19 cellular contexts compared by ENCODE assay signal in genomic region chr22:47623056-47623739, GRCh38.
A peak's percentile ranks its signal among the peaks of the same experiment; 100 is the strongest.
DNase-seq lines count a peak whose midpoint lies in the region; ATAC-seq and TF ChIP-seq lines count a peak whose summit lies in the region.
"Had no signal": no experiment of that assay in that cellular context is flagged by ENCODE, and none has a peak within 500 bp of the region (broad histone marks: within the 10 kb centered on the region; RNA-seq: fewer than 3 reads in every experiment).

No MANE protein-coding gene starts in this region.

- DNase-seq in activated CD8-positive, alpha-beta memory T cell treated with anti-CD3 and anti-CD28 coated beads, Interleukin-2, amount 10 ng/mL, durations not matched to agents 7 days and 5 days, result peak; percentile 23
- DNase-seq in activated CD8-positive, alpha-beta memory T cell treated with anti-CD3 and anti-CD28 coated beads for 24 hours, result no peak
- DNase-seq in Peyer's patch, result peak in 2 of 3 donors; percentile 19 to 27
- DNase-seq in lung (ENCODE audit: low spot score), result peak; percentile 14
- peak; percentile 63 for DNase-seq in spleen
- DNase-seq in activated T-helper 2 cell treated with anti-CD3 and anti-CD28 coated beads, Interferon-gamma antibody, Interleukin-2, Interleukin-4, amounts not matched to agents 10 μg/mL and 5 μg/mL and 100 μg/mL, durations not matched to agents 14 hours and 24 hours and 36 hours (ENCODE audit: low spot score), result no peak
- DNase-seq in DMS53 treated with DMSO at 0.1 percent for 48 hours (lab: John Stamatoyannopoulos, UW; ENCODE audit: unreplicated experiment), result no peak
- DNase-seq in mammary epithelial cell, result no peak
- DNase-seq: BE2C; CD4-positive, CD25-positive, alpha-beta regulatory T cell; COR-L47; DMS 273 treated with DMSO at 0.1 percent for 48 hours; GDM1; GM23248; HCEC 1CT; Karpas-422; NCI-H2029 treated with DMSO at 0.1 percent for 48 hours had no signal

- no peaks in the 10 kb centered on the region for H3K36me3 ChIP-seq in Peyer's patch
- H3K36me3 ChIP-seq in lung (ENCODE audit: control insufficient read depth in 2 of 2, insufficient read depth in 2 of 2, low read length in 2 of 2), result no peaks in the 10 kb centered on the region
- H3K36me3 ChIP-seq in spleen, result no peaks in the 10 kb centered on the region
- H3K36me3 ChIP-seq in mammary epithelial cell (ENCODE audit: insufficient read depth, low read length), result no peaks in the 10 kb centered on the region
- H3K36me3 ChIP-seq: BE2C had no signal

- in situ Hi-C loops in mammary epithelial cell (cut with MboI; ENCODE audit: low sequenced_read_pairs in 2 of 2), result no loop called here

- H3K27ac Mint-ChIP-seq in activated CD8-positive, alpha-beta memory T cell treated with anti-CD3 and anti-CD28 coated beads, Interleukin-2, amount 10 ng/mL, durations not matched to agents 7 days and 5 days, result no peak overlapping the region
- no peak overlapping the region for H3K27ac Mint-ChIP-seq in activated T-helper 2 cell treated with anti-CD3 and anti-CD28 coated beads, Interferon-gamma antibody, Interleukin-2, Interleukin-4, amounts not matched to agents 10 μg/mL and 5 μg/mL and 100 μg/mL, durations not matched to agents 14 hours and 24 hours and 36 hours
- H3K27ac Mint-ChIP-seq: IgD-negative memory B cell had no signal

- intact Hi-C loops in spleen (cut with DNase I; ENCODE audit: low total_unique reads), result no loop called here
- intact Hi-C loops in activated T-helper 2 cell treated with anti-CD3 and anti-CD28 coated beads, Interferon-gamma antibody, Interleukin-2, Interleukin-4, amounts not matched to agents 10 μg/mL and 5 μg/mL and 100 μg/mL, durations not matched to agents 14 hours and 24 hours and 36 hours (cut with micrococcal nuclease), result no loop called here
- intact Hi-C loops in mammary epithelial cell (cut with micrococcal nuclease), result no loop called here

- no peak overlapping the region for H2AFZ ChIP-seq in mammary epithelial cell (ENCODE audit: low read depth, low read length)
- H2AFZ ChIP-seq: GM23248 had no signal

- CTCF ChIA-PET in activated CD8-positive, alpha-beta memory T cell treated with anti-CD3 and anti-CD28 coated beads, Interleukin-2, amount 10 ng/mL, durations not matched to agents 7 days and 5 days (lab: Charles Lee), result no interaction called here
- CTCF ChIA-PET in mammary epithelial cell (lab: Charles Lee; ENCODE audit: low non-redundant PET), result no interaction called here

- H3K4me3 ChIP-seq in Peyer's patch (no peak overlapping the region), lung (no peak overlapping the region), spleen (no peak overlapping the region), mammary epithelial cell (replicated peaks in 1 of 3; ENCODE audit: insufficient read depth in 1 of 3, low read depth in 2 of 3, low read length in 3 of 3) (no peak overlapping the region)
- H3K4me3 ChIP-seq: GM23248 had no signal

- no peaks in the 10 kb centered on the region for H3K9me3 Mint-ChIP-seq in activated CD8-positive, alpha-beta memory T cell treated with anti-CD3 and anti-CD28 coated beads, Interleukin-2, amount 10 ng/mL, durations not matched to agents 7 days and 5 days (ENCODE audit: low read depth)
- H3K9me3 Mint-ChIP-seq in activated T-helper 2 cell treated with anti-CD3 and anti-CD28 coated beads, Interferon-gamma antibody, Interleukin-2, Interleukin-4, amounts not matched to agents 10 μg/mL and 5 μg/mL and 100 μg/mL, durations not matched to agents 14 hours and 24 hours and 36 hours, result no peaks in the 10 kb centered on the region
- H3K9me3 Mint-ChIP-seq: IgD-negative memory B cell had no signal

- H3K4me1 Mint-ChIP-seq in activated CD8-positive, alpha-beta memory T cell treated with anti-CD3 and anti-CD28 coated beads, Interleukin-2, amount 10 ng/mL, durations not matched to agents 7 days and 5 days, result no peaks in the 10 kb centered on the region
- H3K4me1 Mint-ChIP-seq in activated T-helper 2 cell treated with anti-CD3 and anti-CD28 coated beads, Interferon-gamma antibody, Interleukin-2, Interleukin-4, amounts not matched to agents 10 μg/mL and 5 μg/mL and 100 μg/mL, durations not matched to agents 14 hours and 24 hours and 36 hours (ENCODE audit: low read depth), result no peaks in the 10 kb centered on the region
- H3K4me1 Mint-ChIP-seq: CD4-positive, CD25-positive, alpha-beta regulatory T cell; IgD-negative memory B cell had no signal

- dilution Hi-C loops in mammary epithelial cell (cut with HindIII; ENCODE audit: low sequenced_read_pairs), result no loop called here

- no peak for ATAC-seq in activated CD8-positive, alpha-beta memory T cell treated with anti-CD3 and anti-CD28 coated beads, Interleukin-2, amount 10 ng/mL, durations not matched to agents 7 days and 5 days
- ATAC-seq in lung (ENCODE audit: insufficient read depth, low FRiP score), result no peak
- ATAC-seq: Panc1 had no signal

- no peaks in the 10 kb centered on the region for H4K20me1 ChIP-seq in mammary epithelial cell (ENCODE audit: insufficient read depth, low read length)

- H3K27me3 ChIP-seq in Peyer's patch (no peaks in the 10 kb centered on the region), lung (ENCODE audit: control insufficient read depth, insufficient read depth) (no peaks in the 10 kb centered on the region), spleen (replicated peaks in 1 of 7) (peaks cover 0 to 71% (median 0%) of the 10 kb centered on the region in 7 donors), mammary epithelial cell (ENCODE audit: insufficient read depth, low read length) (no peaks in the 10 kb centered on the region)
- H3K27me3 ChIP-seq: BE2C had no signal

- no TSS peak for BruUV-seq in mammary epithelial cell (replicated peaks; lab: Mats Ljungman, UMichigan)

- no peaks in the 10 kb centered on the region for H3K27me3 Mint-ChIP-seq in activated CD8-positive, alpha-beta memory T cell treated with anti-CD3 and anti-CD28 coated beads, Interleukin-2, amount 10 ng/mL, durations not matched to agents 7 days and 5 days
- no peaks in the 10 kb centered on the region for H3K27me3 Mint-ChIP-seq in activated T-helper 2 cell treated with anti-CD3 and anti-CD28 coated beads, Interferon-gamma antibody, Interleukin-2, Interleukin-4, amounts not matched to agents 10 μg/mL and 5 μg/mL and 100 μg/mL, durations not matched to agents 14 hours and 24 hours and 36 hours (ENCODE audit: low read depth)

- H3K4me1 ChIP-seq in Peyer's patch, result no peaks in the 10 kb centered on the region
- no peaks in the 10 kb centered on the region for H3K4me1 ChIP-seq in lung (ENCODE audit: control insufficient read depth in 2 of 2, insufficient read depth in 2 of 2, low read length in 2 of 2)
- H3K4me1 ChIP-seq in spleen, result no peaks in the 10 kb centered on the region
- no peaks in the 10 kb centered on the region for H3K4me1 ChIP-seq in mammary epithelial cell (ENCODE audit: insufficient read depth, low read length)
- H3K4me1 ChIP-seq: BE2C had no signal

- H3K4me2 ChIP-seq in mammary epithelial cell (ENCODE audit: insufficient read depth, low read depth, low read length), result no peak overlapping the region

- no peak for TF ChIP-seq CTCF in Peyer's patch (IDR thresholded peaks at IDR 0.05)
- TF ChIP-seq CTCF in lung (IDR thresholded peaks at IDR 0.05; ENCODE audit: control extremely low read depth, extremely low read depth), result no peak
- no peak for TF ChIP-seq CTCF in spleen (IDR thresholded peaks at IDR 0.05 in 8 of 11, conservative IDR thresholded peaks at IDR 0.05 in 3 of 11)
- TF ChIP-seq CTCF in mammary epithelial cell (conservative IDR thresholded peaks at IDR 0.05 in 1 of 2, IDR thresholded peaks at IDR 0.05 in 1 of 2; ENCODE audit: extremely low read depth in 1 of 2, insufficient read depth in 1 of 2, low read depth in 1 of 2, low read length in 2 of 2), result no peak

- H3K27ac ChIP-seq in Peyer's patch, result no peak overlapping the region
- no peak overlapping the region for H3K27ac ChIP-seq in lung (ENCODE audit: low read depth in 1 of 2, low read length in 1 of 2)
- H3K27ac ChIP-seq in spleen, result no peak overlapping the region
- no peak overlapping the region for H3K27ac ChIP-seq in mammary epithelial cell (ENCODE audit: insufficient read depth, low read depth, low read length)
- H3K27ac ChIP-seq: GM23248 had no signal

- H3K4me3 Mint-ChIP-seq in activated CD8-positive, alpha-beta memory T cell treated with anti-CD3 and anti-CD28 coated beads, Interleukin-2, amount 10 ng/mL, durations not matched to agents 7 days and 5 days, result no peak overlapping the region
- no peak overlapping the region for H3K4me3 Mint-ChIP-seq in activated T-helper 2 cell treated with anti-CD3 and anti-CD28 coated beads, Interferon-gamma antibody, Interleukin-2, Interleukin-4, amounts not matched to agents 10 μg/mL and 5 μg/mL and 100 μg/mL, durations not matched to agents 14 hours and 24 hours and 36 hours (ENCODE audit: low read depth)
- H3K4me3 Mint-ChIP-seq: CD4-positive, CD25-positive, alpha-beta regulatory T cell had no signal

- H3K36me3 Mint-ChIP-seq in activated CD8-positive, alpha-beta memory T cell treated with anti-CD3 and anti-CD28 coated beads, Interleukin-2, amount 10 ng/mL, durations not matched to agents 7 days and 5 days, result no peaks in the 10 kb centered on the region
- H3K36me3 Mint-ChIP-seq in activated T-helper 2 cell treated with anti-CD3 and anti-CD28 coated beads, Interferon-gamma antibody, Interleukin-2, Interleukin-4, amounts not matched to agents 10 μg/mL and 5 μg/mL and 100 μg/mL, durations not matched to agents 14 hours and 24 hours and 36 hours (ENCODE audit: low read depth), result no peaks in the 10 kb centered on the region
- H3K36me3 Mint-ChIP-seq: CD4-positive, CD25-positive, alpha-beta regulatory T cell; IgD-negative memory B cell had no signal

- H3K9ac ChIP-seq in mammary epithelial cell (ENCODE audit: insufficient read depth, low read length), result no peak overlapping the region
- H3K9ac ChIP-seq: GM23248 had no signal

- H3K79me2 ChIP-seq in mammary epithelial cell (ENCODE audit: insufficient read depth, low read length), result no peaks in the 10 kb centered on the region

- 81 to 87% methylated on average over 18 of the region's 18 CpGs for WGBS in lung, 2 donors
- WGBS in spleen, 5 donors, result 80 to 88% (median 84%) methylated on average over 9 to 18 of the region's 18 CpGs
- 55% methylated on average over 11 of the region's 18 CpGs for WGBS in mammary epithelial cell (ENCODE audit: low coverage, missing lambda C conversion rate)

- no peaks in the 10 kb centered on the region for H3K9me3 ChIP-seq in Peyer's patch
- peaks cover 0 to 3% of the 10 kb centered on the region in 2 donors for H3K9me3 ChIP-seq in lung (ENCODE audit: control insufficient read depth in 2 of 2, insufficient read depth in 1 of 2, low read length in 1 of 2)
- H3K9me3 ChIP-seq in spleen, result no peaks in the 10 kb centered on the region
- peaks cover 79% of the 10 kb centered on the region for H3K9me3 ChIP-seq in mammary epithelial cell (replicated peaks; ENCODE audit: insufficient read depth, low read length)

- TF ChIP-seq POLR2A in Peyer's patch (IDR thresholded peaks at IDR 0.05), result no peak
- no peak for TF ChIP-seq POLR2A in spleen (IDR thresholded peaks at IDR 0.05)

Comparison
In these comparisons a context has a peak if more than half of its experiments do, and no peak if none do; other contexts are left out.
1. DNase-seq: peak in activated CD8-positive, alpha-beta memory T cell treated with anti-CD3 and anti-CD28 coated beads, Interleukin-2, amount 10 ng/mL, durations not matched to agents 7 days and 5 days (single experiment), Peyer's patch (2 of 3), lung (single experiment) and spleen (single experiment); none in activated CD8-positive, alpha-beta memory T cell treated with anti-CD3 and anti-CD28 coated beads for 24 hours (single experiment), activated T-helper 2 cell treated with anti-CD3 and anti-CD28 coated beads, Interferon-gamma antibody, Interleukin-2, Interleukin-4, amounts not matched to agents 10 μg/mL and 5 μg/mL and 100 μg/mL, durations not matched to agents 14 hours and 24 hours and 36 hours (single experiment), DMS53 treated with DMSO at 0.1 percent for 48 hours (single experiment) and mammary epithelial cell (single experiment).